8 cellular contexts compared by ENCODE assay signal in genomic region chrX:17590892-17591740, GRCh38.
DNase-seq lines count a peak whose midpoint lies in the region; ATAC-seq and TF ChIP-seq lines count a peak whose summit lies in the region.

No MANE protein-coding gene starts in this region.

- CTCF ChIA-PET in RWPE1 (lab: Yijun Ruan, JAX), result interaction anchor here (0.6 to 1.5 kb wide), 6 partner anchors 38 to 349 kb away, joined by 3 to 5 read pairs (median 3); no protein-coding TSS in a partner anchor

- no peak overlapping the region for H3K4me2 ChIP-seq in Loucy (ENCODE audit: low read depth, low read length, poor library complexity, severe bottlenecking)

- H4K20me1 ChIP-seq in Loucy (ENCODE audit: insufficient read depth, low read length, poor library complexity, severe bottlenecking), result no peaks in the 10 kb centered on the region

- POLR2A ChIA-PET in RWPE1 (lab: Yijun Ruan, JAX; ENCODE audit: low non-redundant PET), result no interaction called here

- TF ChIP-seq CTCF in Loucy (conservative IDR thresholded peaks at IDR 0.05; ENCODE audit: low read length) (peak; percentile 55), RWPE1 (conservative IDR thresholded peaks at IDR 0.05; ENCODE audit: low read depth) (peak; percentile 68), cardiac fibroblast (IDR thresholded peaks at IDR 0.05; ENCODE audit: low read depth, low read length) (peak; percentile 74)

- H3K4me3 ChIP-seq in Loucy (ENCODE audit: low read length, poor library complexity, severe bottlenecking) (no peak overlapping the region), cardiac fibroblast (replicated peaks in 1 of 2; ENCODE audit: low read depth in 2 of 2, low read length in 2 of 2) (peak overlapping the region in 1 of 2 donors; percentile 26)

- H3F3A ChIP-seq in Loucy (ENCODE audit: low read depth), result no peaks in the 10 kb centered on the region

- H3K79me2 ChIP-seq in Loucy (ENCODE audit: insufficient read depth, low read length), result no peaks in the 10 kb centered on the region

- H3K9me2 ChIP-seq in Loucy (replicated peaks; ENCODE audit: low read depth, low read length), result no peaks in the 10 kb centered on the region

- H3K27me3 ChIP-seq in Loucy (ENCODE audit: insufficient read depth, low read length, poor library complexity, severe bottlenecking), result no peaks in the 10 kb centered on the region

- DNase-seq in DMS153 treated with DMSO at 0.1 percent for 48 hours (lab: John Stamatoyannopoulos, UW; ENCODE audit: unreplicated experiment), result peak; percentile 42
- DNase-seq in RWPE1 (ENCODE audit: low spot score), result peak; percentile 46
- DNase-seq in cardiac fibroblast (ENCODE audit: low read depth in 2 of 2), result peak; percentile 80
- DNase-seq in left lobe of liver (ENCODE audit: low spot score), result peak; percentile 49
- DNase-seq in stimulated activated CD4-positive, alpha-beta T cell treated with anti-CD3 and anti-CD28 coated beads, Interleukin-4, amount 100 ng/mL, for 48 hours (ENCODE audit: low read depth in 2 of 2), result peak; percentile 5 to 7
- DNase-seq in activated gamma-delta T cell (lab: John Stamatoyannopoulos, UW), result no peak

- H3K9ac ChIP-seq in Loucy (ENCODE audit: low read depth, low read length, poor library complexity, severe bottlenecking), result no peak overlapping the region

- H2AFZ ChIP-seq in Loucy (ENCODE audit: low read length), result no peak overlapping the region

- H3K27ac ChIP-seq in RWPE1, result no peak overlapping the region

- no peaks in the 10 kb centered on the region for H3K36me3 ChIP-seq in Loucy (ENCODE audit: insufficient read depth, low read length)

- ATAC-seq in GM21381 (IDR thresholded peaks at IDR 0.05; ENCODE audit: unreplicated experiment) (peak; percentile 45), left lobe of liver (peak; percentile 88)

- H3K9me3 ChIP-seq in Loucy (ENCODE audit: insufficient read depth, low read depth, low read length), result no peaks in the 10 kb centered on the region

- no peaks in the 10 kb centered on the region for H3K4me1 ChIP-seq in Loucy (ENCODE audit: insufficient read depth, low read length, poor library complexity, severe bottlenecking)
